Comparison of ENCODE assay signal across 8 cellular contexts in the genomic region with DNA sequence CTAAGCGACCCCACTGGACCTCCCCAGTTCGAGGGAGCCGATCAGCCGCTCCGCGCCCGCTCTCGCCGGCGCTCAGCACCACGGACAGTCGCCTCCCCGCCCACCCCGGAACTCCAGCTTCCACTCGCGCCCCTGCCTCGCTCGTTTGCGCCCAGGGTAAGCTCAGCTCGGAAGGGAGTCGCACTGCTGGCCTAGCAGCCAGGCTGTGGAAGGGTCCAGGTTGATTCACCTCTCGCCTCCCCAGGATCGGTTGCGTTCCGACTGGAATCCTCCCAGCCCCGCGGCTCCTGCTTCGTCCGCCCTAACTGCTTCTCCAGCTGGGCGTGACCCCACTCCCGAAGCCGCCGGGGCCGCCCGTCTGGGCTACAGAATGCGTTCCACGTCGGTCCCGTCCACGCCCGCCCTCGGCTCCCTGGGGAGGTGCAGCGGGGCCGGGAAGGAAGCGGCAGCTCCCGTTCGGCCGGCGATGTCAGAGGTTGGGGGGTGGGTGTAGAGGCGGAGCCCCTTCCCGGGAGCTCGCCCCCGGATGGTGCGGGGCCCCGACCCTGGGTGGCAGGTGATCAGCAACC. TPM values are rescaled to one million over a fixed set of nuclear protein-coding genes. Genes with fewer than 3 reads are reported as not detected.
A peak's percentile ranks its signal among the peaks of the same experiment; 100 is the strongest.
DNase-seq lines count a peak whose midpoint lies in the region; ATAC-seq and TF ChIP-seq lines count a peak whose summit lies in the region.

No MANE protein-coding gene starts in this region.

- DNase-seq in ACHN (peak; percentile 55), NOMO-1 treated with dmso at 0.1 percent for 144 hours (lab: John Stamatoyannopoulos, UW; ENCODE audit: unreplicated experiment) (peak; percentile 49), astrocyte of the cerebellum (ENCODE audit: low read depth) (no peak), gastrocnemius medialis (peak in 1 of 2 donors; percentile 25)

- H3K4me1 ChIP-seq in gastrocnemius medialis = peaks cover 26 to 36% of the 10 kb centered on the region in 2 donors

- in situ Hi-C loops in ACHN (cut with HindIII; ENCODE audit: low pct_ligation_motif_present, low pct_unique_long_range_greater_than_20kb, low sequenced_read_pairs) = no loop called here
- in situ Hi-C loops in astrocyte of the cerebellum (cut with HindIII; ENCODE audit: low sequenced_read_pairs) = no loop called here
- in situ Hi-C loops in gastrocnemius medialis (cut with MboI; ENCODE audit: low sequenced_read_pairs in 4 of 4) = no loop called here

- intact Hi-C loops in gastrocnemius medialis (cut with DNase I; ENCODE audit: low total_unique reads) = loop anchor here (2.0 kb wide), 1 partner anchor 13 kb away; no protein-coding TSS in a partner anchor

- ATAC-seq in GM18907 (IDR thresholded peaks at IDR 0.05; ENCODE audit: unreplicated experiment) = peak; percentile 54
- ATAC-seq in gastrocnemius medialis = peak; percentile 41 to 45
- ATAC-seq in HG03139 (IDR thresholded peaks at IDR 0.05; ENCODE audit: unreplicated experiment) = no peak
- ATAC-seq in HG03342 (IDR thresholded peaks at IDR 0.05; ENCODE audit: unreplicated experiment) = no peak

- TF ChIP-seq CTCF in astrocyte of the cerebellum (IDR thresholded peaks at IDR 0.05; ENCODE audit: low read depth, low read length, missing control alignments) = no peak
- TF ChIP-seq CTCF in gastrocnemius medialis (IDR thresholded peaks at IDR 0.05 in 4 of 5, conservative IDR thresholded peaks at IDR 0.05 in 1 of 5) = no peak

- TF ChIP-seq POLR2A in gastrocnemius medialis (IDR thresholded peaks at IDR 0.05) = no peak

- H3K27ac ChIP-seq in gastrocnemius medialis = peak overlapping the region; percentile 85 to 95 (median 90)

- H3K27me3 ChIP-seq in gastrocnemius medialis = no peaks in the 10 kb centered on the region

- H3K4me3 ChIP-seq in astrocyte of the cerebellum (ENCODE audit: low read depth, low read length) (peak overlapping the region; percentile 55), iPS-11a (ENCODE audit: low read depth, low read length) (peak overlapping the region; percentile 75), gastrocnemius medialis (peak overlapping the region; percentile 68 to 94 (median 72))

- no peaks in the 10 kb centered on the region for H3K36me3 ChIP-seq in gastrocnemius medialis

- no peaks in the 10 kb centered on the region for H3K9me3 ChIP-seq in gastrocnemius medialis

RNA-seq across cellular contexts. Expression of gene SCN3B, which starts 0.3 kb away (rescaled TPM):
- total RNA-seq in gastrocnemius medialis = 10 to 100 TPM in 1 of 4 donors, 1 to 10 TPM in 3; 3.0 to 10.5 (median 4.9) TPM

Comparison
In these comparisons a context has a peak if more than half of its experiments do, and no peak if none do; other contexts are left out.
1. ATAC-seq: peak in GM18907 (single experiment) and gastrocnemius medialis (2 of 2); none in HG03139 (single experiment) and HG03342 (single experiment).
2. Peak in every context shown above with its lines, with median percentiles within 50 percentile points of each other: H3K4me3 ChIP-seq.